ENCODE assay signal across 8 cellular contexts in the genomic region with DNA sequence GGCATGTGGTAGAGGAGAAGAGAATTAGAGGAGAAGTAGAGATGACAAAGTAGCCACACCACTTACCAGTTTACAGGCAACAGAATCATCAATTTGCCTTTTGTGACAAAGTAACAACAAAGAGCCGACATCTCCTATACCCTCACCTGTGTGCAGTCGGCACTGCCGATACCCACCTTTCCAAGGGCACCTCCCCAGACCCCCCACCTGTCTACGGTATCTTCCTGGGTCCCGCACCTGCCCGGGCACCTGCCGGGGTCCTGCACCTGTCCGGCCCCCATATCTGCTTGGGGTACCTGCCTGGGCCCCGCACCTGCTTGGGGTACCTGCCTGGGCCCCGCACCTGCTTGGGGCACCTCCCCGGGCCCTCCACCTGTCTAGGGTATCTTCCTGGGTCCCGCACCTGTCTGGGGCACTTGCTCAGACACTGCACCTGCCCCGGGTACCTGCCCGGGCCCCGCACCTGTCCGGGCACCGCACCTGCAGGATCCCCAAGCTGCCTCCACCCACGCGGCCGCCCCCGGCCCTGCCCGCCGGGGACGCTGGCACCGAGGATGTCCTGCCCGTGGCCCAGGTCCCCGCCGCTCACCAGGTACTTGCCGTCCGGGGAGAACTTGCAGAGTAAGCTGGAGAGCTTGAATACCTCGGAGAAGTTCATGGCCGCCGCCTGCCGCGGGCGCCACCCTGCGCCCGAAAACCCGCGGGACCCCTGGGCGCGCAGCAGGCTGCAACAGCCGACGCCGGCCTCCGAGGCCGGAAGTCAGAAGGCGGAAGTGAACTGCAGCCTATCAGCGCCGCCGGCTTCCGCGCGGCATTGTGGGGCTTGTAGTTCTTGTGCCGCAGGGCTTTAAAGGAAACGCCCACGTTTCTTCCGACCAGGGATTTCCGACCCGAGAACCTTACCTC. TPM values are rescaled to one million over a fixed set of nuclear protein-coding genes. Genes with fewer than 3 reads are reported as not detected.
A peak's percentile ranks its signal among the peaks of the same experiment; 100 is the strongest.
DNase-seq lines count a peak whose midpoint lies in the region; TF ChIP-seq lines count a peak whose summit lies in the region.

A gene with protein sequence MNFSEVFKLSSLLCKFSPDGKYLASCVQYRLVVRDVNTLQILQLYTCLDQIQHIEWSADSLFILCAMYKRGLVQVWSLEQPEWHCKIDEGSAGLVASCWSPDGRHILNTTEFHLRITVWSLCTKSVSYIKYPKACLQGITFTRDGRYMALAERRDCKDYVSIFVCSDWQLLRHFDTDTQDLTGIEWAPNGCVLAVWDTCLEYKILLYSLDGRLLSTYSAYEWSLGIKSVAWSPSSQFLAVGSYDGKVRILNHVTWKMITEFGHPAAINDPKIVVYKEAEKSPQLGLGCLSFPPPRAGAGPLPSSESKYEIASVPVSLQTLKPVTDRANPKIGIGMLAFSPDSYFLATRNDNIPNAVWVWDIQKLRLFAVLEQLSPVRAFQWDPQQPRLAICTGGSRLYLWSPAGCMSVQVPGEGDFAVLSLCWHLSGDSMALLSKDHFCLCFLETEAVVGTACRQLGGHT (minus strand): TSS at position 762 of the 906 bp plus-strand sequence. CDS start 104 bp downstream, at position 658.

- intact Hi-C loops in stomach (cut with DNase I; ENCODE audit: low total_unique reads) = no loop called here

- no peaks in the 10 kb centered on the region for H3K9me3 ChIP-seq in GM23248 (ENCODE audit: low read depth)
- peaks cover 0 to 5% (median 0%) of the 10 kb centered on the region in 4 donors for H3K9me3 ChIP-seq in stomach

- no peaks in the 10 kb centered on the region for H3K9me2 ChIP-seq in GM23248 (ENCODE audit: insufficient read depth)

- no peaks in the 10 kb centered on the region for H3K9me3 Mint-ChIP-seq in neural crest cell

- peak within 1 kb of the TSS; percentile 93 for H3K4me3 ChIP-seq in GM23248
- H3K4me3 ChIP-seq in foreskin fibroblast (ENCODE audit: low read depth in 1 of 2, low read length in 2 of 2) = peak within 1 kb of the TSS; percentile 83 to 84
- peak within 1 kb of the TSS; percentile 75 to 99 (median 88) for H3K4me3 ChIP-seq in stomach

- H3K79me2 ChIP-seq in GM23248 (ENCODE audit: insufficient read depth) = peaks cover 12% of the 10 kb centered on the region

- peak within 1 kb of the TSS; percentile 95 for H2AFZ ChIP-seq in GM23248

- no peak for TF ChIP-seq EP300 in stomach (IDR thresholded peaks at IDR 0.05)

- peaks cover 39% of the 10 kb centered on the region for H3K27me3 ChIP-seq in GM23248 (replicated peaks; ENCODE audit: insufficient read depth)
- peaks cover 27 to 45% (median 43%) of the 10 kb centered on the region in 3 donors for H3K27me3 ChIP-seq in stomach

- TF ChIP-seq POLR2A in stomach (IDR thresholded peaks at IDR 0.05) = peak in 2 of 4 donors; percentile 22 to 43

- H3K4me2 ChIP-seq in GM23248 (ENCODE audit: unreplicated experiment) = peak within 1 kb of the TSS; percentile 81

- 0 out of 2 replicates have a peak, but pooled peaks cover 4% of the 10 kb centered on the region for H3K4me1 ChIP-seq in GM23248 (ENCODE audit: insufficient read depth)
- peaks cover 47 to 61% (median 53%) of the 10 kb centered on the region in 4 donors for H3K4me1 ChIP-seq in stomach

- H3F3A ChIP-seq in GM23248 (ENCODE audit: insufficient read depth) = no peaks in the 10 kb centered on the region

- in situ Hi-C loops in GM23248 (cut with MboI) = no loop called here

- DNase-seq in ELR (ENCODE audit: low read depth) (peak; percentile 90), GM23248 (peak; percentile 96), Kasumi-1 (lab: John Stamatoyannopoulos, UW) (peak; percentile 86 to 88), SHP77 treated with DMSO at 0.1 percent for 48 hours (lab: John Stamatoyannopoulos, UW) (peak; percentile 88), foreskin fibroblast (peak; percentile 88 to 97), neural crest cell (ENCODE audit: low read depth, low spot score) (peak; percentile 77), stomach (peak; percentile 93)
- DNase-seq in activated effector memory CD4-positive, alpha-beta T cell treated with anti-CD3 and anti-CD28 coated beads, Interleukin-2, amount 50 U/mL, for 16 hours = peak; percentile 96

- no peak within 1 kb of the TSS for H3K27ac ChIP-seq in GM23248
- H3K27ac ChIP-seq in stomach = peak within 1 kb of the TSS in 3 of 5 donors; percentile 21 to 70 (median 37)

- H3K9ac ChIP-seq in GM23248 = peak within 1 kb of the TSS; percentile 87

- H3K36me3 ChIP-seq in GM23248 (ENCODE audit: low read depth) (0 out of 2 replicates have a peak, but pooled peaks cover 4% of the 10 kb centered on the region), stomach (peaks cover 11 to 30% (median 29%) of the 10 kb centered on the region in 4 donors)

- no peaks in the 10 kb centered on the region for H4K20me1 ChIP-seq in GM23248 (ENCODE audit: insufficient read depth)

- WGBS in GM23248 (ENCODE audit: low coverage in 1 of 2, low lambda C conversion rate in 2 of 2, missing lambda C conversion rate in 2 of 2), 2 experiments = 5% methylated on average over 47 to 60 of the region's 60 CpGs
- 2 to 12% (median 2%) methylated on average over 16 to 60 of the region's 60 CpGs for WGBS in stomach, 5 donors

- H3K27me3 Mint-ChIP-seq in neural crest cell (ENCODE audit: low read depth) = peaks cover 47% of the 10 kb centered on the region

- no peak within 1 kb of the TSS for H3K27ac Mint-ChIP-seq in neural crest cell (ENCODE audit: unreplicated experiment)

- peaks cover 24% of the 10 kb centered on the region for H3K4me1 Mint-ChIP-seq in neural crest cell

- TF ChIP-seq CTCF in foreskin fibroblast (IDR thresholded peaks at IDR 0.05; ENCODE audit: low read depth, low read length) = peak; percentile 6
- peak; percentile 31 for TF ChIP-seq CTCF in neural crest cell (conservative IDR thresholded peaks at IDR 0.05)
- TF ChIP-seq CTCF in stomach (IDR thresholded peaks at IDR 0.05) = no peak

- H3K4me3 Mint-ChIP-seq in neural crest cell = peak within 1 kb of the TSS; percentile 87

- H3K36me3 Mint-ChIP-seq in neural crest cell (ENCODE audit: low read depth) = no peaks in the 10 kb centered on the region

RNA-seq across cellular contexts. Expression of the gene that starts here (rescaled TPM):
- 15.7 and 16.9 TPM in 2 replicates for total RNA-seq in GM23248 (2014; rRNA removed; shearing (Covaris generic))
- polyA plus RNA-seq in GM23248 (2016; fragmentation: Nextera tagmentation; extraction: Ambion mirVana) = 16.3 and 20.2 TPM in 2 replicates
- total RNA-seq in neural crest cell = 26.0 and 28.9 TPM in 2 replicates
- total RNA-seq in stomach = 10 to 100 TPM in 2 of 5 donors, 1 to 10 TPM in 2, under 1 TPM in 1; 0.89 to 55.4 (median 3.5) TPM
- polyA plus RNA-seq in stomach = 10 to 100 TPM; 12.5 to 22.2 (median 13.0) TPM

Comparison
In these comparisons a context has a peak if more than half of its experiments do, and no peak if none do; other contexts are left out.
1. CTCF ChIP-seq: peak in foreskin fibroblast (single experiment) and neural crest cell (single experiment); none in stomach (0 of 7).
2. Peak in every context shown above with its lines, with median percentiles within 50 percentile points of each other: DNase-seq and H3K4me3 ChIP-seq.